In genomic region chr22:22397292-22397870, GRCh38 we compare ENCODE assay signal across 1 cellular context.
TF ChIP-seq lines count a peak whose summit lies in the region.

No MANE protein-coding gene starts in this region.

TF ChIP-seq in GM23338, 12 proteins besides CTCF, POLR2A, EP300 and RAD21 (continued from another document):
- TF ChIP-seq REST (IDR thresholded peaks at IDR 0.05; ENCODE audit: unreplicated experiment) (no peak), STAT1 (IDR thresholded peaks at IDR 0.05; ENCODE audit: unreplicated experiment) (no peak)
